ENCODE assay signal across 18 cellular contexts in the genomic region with DNA sequence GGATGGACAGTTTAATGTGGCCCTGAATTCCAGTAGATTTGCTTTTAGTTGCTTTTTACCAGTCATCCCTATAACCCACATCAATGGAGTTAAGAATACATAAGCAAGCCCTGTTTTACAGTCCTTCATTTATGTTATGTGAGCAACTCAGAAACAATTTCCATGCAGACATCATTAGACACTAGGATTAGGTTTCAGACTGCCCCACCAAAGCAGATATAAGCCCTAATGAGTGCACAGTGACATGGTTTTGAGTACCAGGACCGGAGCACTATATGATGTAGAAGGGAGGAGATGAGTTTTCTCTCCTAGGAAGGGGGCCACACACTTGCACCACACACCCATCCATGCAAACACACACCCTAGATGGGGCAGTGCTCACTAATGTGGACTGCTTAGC. TPM values are rescaled to one million over a fixed set of nuclear protein-coding genes. Genes with fewer than 3 reads are reported as not detected.
"Had no signal": no experiment of that assay in that cellular context is flagged by ENCODE, and none has a peak within 500 bp of the region (broad histone marks: within the 10 kb centered on the region; RNA-seq: fewer than 3 reads in every experiment).

No MANE protein-coding gene starts in this region.

- H3K9me3 ChIP-seq: ovary had no signal

- ATAC-seq: activated CD8-positive, alpha-beta T cell treated with anti-CD3 and anti-CD28 coated beads for 36 hours; activated T-cell treated with anti-CD3 and anti-CD28 coated beads, Interleukin-2, amount 50 U/mL, for 4 hours; activated T-helper 17 cell treated with anti-CD3 and anti-CD28 coated beads, Interleukin-2, amount 50 U/mL, for 72 hours; left colon; naive thymus-derived CD4-positive, alpha-beta T cell had no signal

- H3K4me1 ChIP-seq: spleen, tibial nerve had no signal

- H3K27ac ChIP-seq: epithelial cell of prostate, ovary, sigmoid colon, spleen, tibial nerve had no signal

- H3K27me3 ChIP-seq: ovary, sigmoid colon, tibial nerve had no signal

- H3K4me3 ChIP-seq: ovary, sigmoid colon, spleen, tibial nerve had no signal

- H3K36me3 ChIP-seq: ovary, sigmoid colon, spleen, tibial nerve had no signal

- DNase-seq: activated B cell treated with CpG ODN at 0.5 μM for 24 hours; activated CD4-positive, alpha-beta T cell treated with anti-CD3 and anti-CD28 coated beads, Interleukin-2, amount 50 U/mL, for 1 hour; activated CD8-positive, alpha-beta T cell treated with anti-CD3 and anti-CD28 coated beads for 36 hours; activated T-cell treated with anti-CD3 and anti-CD28 coated beads, Interleukin-2, amount 50 U/mL, for 4 hours; anterior cingulate cortex; head of caudate nucleus; hippocampal formation; left colon; mammary epithelial cell; naive thymus-derived CD4-positive, alpha-beta T cell; ovary; retina; sigmoid colon; spleen; stimulated activated naive CD4-positive, alpha-beta T cell had no signal

RNA-seq across cellular contexts. Expression of a gene that starts 15.5 kb away (rescaled TPM):
- total RNA-seq: activated CD8-positive, alpha-beta T cell treated with anti-CD3 and anti-CD28 coated beads for 36 hours; activated T-cell treated with anti-CD3 and anti-CD28 coated beads, Interleukin-2, amount 50 U/mL, for 4 hours; activated T-helper 17 cell treated with anti-CD3 and anti-CD28 coated beads, Interleukin-2, amount 50 U/mL, for 72 hours; naive thymus-derived CD4-positive, alpha-beta T cell had no signal
